1 cellular context compared by ENCODE assay signal in genomic region chr22:44728761-44729261, GRCh38.
TF ChIP-seq lines count a peak whose summit lies in the region.

No MANE protein-coding gene starts in this region.

TF ChIP-seq in liver, 16 proteins besides CTCF, POLR2A, EP300 and RAD21 (continued from another document):
- TF ChIP-seq ZBTB33 (IDR thresholded peaks at IDR 0.05) = no peak
- TF ChIP-seq EGR1 (IDR thresholded peaks at IDR 0.05; ENCODE audit: low read depth in 2 of 2) = no peak
- TF ChIP-seq GABPA (IDR thresholded peaks at IDR 0.05 in 1 of 2, conservative IDR thresholded peaks at IDR 0.05 in 1 of 2) = no peak
- no peak for TF ChIP-seq ATF3 (IDR thresholded peaks at IDR 0.05)
- no peak for TF ChIP-seq RXRA (IDR thresholded peaks at IDR 0.05)
